7 cellular contexts compared by ENCODE assay signal in genomic region chr17:50372222-50372621, GRCh38. TPM values are rescaled to one million over a fixed set of nuclear protein-coding genes. Genes with fewer than 3 reads are reported as not detected.
DNase-seq lines count a peak whose midpoint lies in the region; FAIRE-seq and TF ChIP-seq lines count a peak whose summit lies in the region.

No MANE protein-coding gene starts in this region.

- no peak for TF ChIP-seq POLR2A in adrenal gland (IDR thresholded peaks at IDR 0.05)

- peak overlapping the region; percentile 67 to 86 (median 77) for H3K4me3 ChIP-seq in adrenal gland
- peak overlapping the region; percentile 85 to 99 for H3K4me3 ChIP-seq in kidney (ENCODE audit: low read length in 2 of 2)

- H3K4me1 Mint-ChIP-seq in IgD-negative memory B cell, result peaks cover 13 to 22% (median 14%) of the 10 kb centered on the region in 3 donors

- H3K4me3 Mint-ChIP-seq in IgD-negative memory B cell, result peak overlapping the region; percentile 88 to 100 (median 99)

- H3K27ac ChIP-seq in adrenal gland, result peak overlapping the region in 3 of 5 donors; percentile 84 to 99 (median 94)
- H3K27ac ChIP-seq in kidney (ENCODE audit: low read depth in 2 of 2, low read length in 2 of 2), result peak overlapping the region; percentile 92 to 98
- H3K27ac ChIP-seq in substantia nigra (ENCODE audit: low read depth, low read length, poor library complexity, severe bottlenecking), result peak overlapping the region; percentile 97

- H3K36me3 ChIP-seq in adrenal gland (replicated peaks in 1 of 2) (peaks cover 0 to 36% of the 10 kb centered on the region in 2 donors), kidney (ENCODE audit: control insufficient read depth in 1 of 2, insufficient read depth in 2 of 2, low read length in 2 of 2) (peaks cover 27 to 32% of the 10 kb centered on the region in 2 donors)

- H3K9ac ChIP-seq in kidney (ENCODE audit: low read length in 2 of 2), result peak overlapping the region; percentile 77 to 98

- no peaks in the 10 kb centered on the region for H3K9me3 Mint-ChIP-seq in IgD-negative memory B cell

- no peaks in the 10 kb centered on the region for H3K27me3 Mint-ChIP-seq in IgD-negative memory B cell

- H3K9me3 ChIP-seq in adrenal gland (replicated peaks in 1 of 3) (no peaks in the 10 kb centered on the region), kidney (ENCODE audit: control insufficient read depth in 1 of 2, low read length in 2 of 2) (no peaks in the 10 kb centered on the region)

- WGBS in adrenal gland, 4 donors, result 25 to 32% (median 28%) methylated on average over 10 of the region's 10 CpGs

- TF ChIP-seq CTCF in adrenal gland (IDR thresholded peaks at IDR 0.05) (no peak), kidney (IDR thresholded peaks at IDR 0.05; ENCODE audit: borderline replicate concordance, extremely low read depth, insufficient read depth) (no peak)

- intact Hi-C loops in adrenal gland (cut with DNase I) (no loop called here), kidney (cut with DNase I) (no loop called here)

- no peak for DNase-seq in adrenal gland
- no peak for DNase-seq in kidney
- no peak for DNase-seq in substantia nigra (lab: John Stamatoyannopoulos, UW)
- DNase-seq in glomerular visceral epithelial cell (ENCODE audit: extremely low spot score), result no peak
- DNase-seq in urothelium cell line (ENCODE audit: low spot score), result no peak
- no peak for DNase-seq in SHP77 treated with DMSO at 0.1 percent for 48 hours (lab: John Stamatoyannopoulos, UW)

- H3K4me1 ChIP-seq in adrenal gland (replicated peaks in 1 of 2), result peaks cover 6 to 17% of the 10 kb centered on the region in 2 donors
- H3K4me1 ChIP-seq in kidney (ENCODE audit: control insufficient read depth in 1 of 2, insufficient read depth in 1 of 2, low read depth in 1 of 2, low read length in 2 of 2), result peaks cover 4 to 6% of the 10 kb centered on the region in 2 donors

- FAIRE-seq in kidney (lab: Jason Lieb, UNC), result no peak
- FAIRE-seq in urothelium cell line (lab: Jason Lieb, UNC), result no peak

- no peaks in the 10 kb centered on the region for H3K27me3 ChIP-seq in adrenal gland

- peaks cover 4% of the 10 kb centered on the region for H3K36me3 Mint-ChIP-seq in IgD-negative memory B cell

- H3K27ac Mint-ChIP-seq in IgD-negative memory B cell, result peak overlapping the region; percentile 82 to 100 (median 99)

RNA-seq across cellular contexts. Expression of gene MRPL27, which starts 0.8 kb away (rescaled TPM):
- 62.5 TPM for polyA plus RNA-seq in IgD-negative memory B cell
- total RNA-seq in adrenal gland, result 100 to 1,000 TPM in 2 of 8 donors, 10 to 100 TPM in 6; 75.0 to 130 (median 89.3) TPM
- polyA plus RNA-seq in adrenal gland, result 100 to 1,000 TPM in 2 of 3 donors, 10 to 100 TPM in 1; 96.4 to 287 (median 159) TPM
- total RNA-seq in kidney, result 54.0 TPM
- 227 TPM for polyA plus RNA-seq in kidney (ENCODE audit: insufficient read depth, low read depth, low replicate concordance)

RNA-seq across cellular contexts. Expression of gene EME1, which starts 0.8 kb away (rescaled TPM):
- polyA plus RNA-seq in IgD-negative memory B cell (not detected), adrenal gland (1 to 10 TPM in 1 of 3 donors, under 1 TPM in 2; 0.48 to 1.5 (median 0.84) TPM), kidney (ENCODE audit: insufficient read depth, low read depth, low replicate concordance) (not detected)
- total RNA-seq in adrenal gland (1 to 10 TPM in 2 of 8 donors, under 1 TPM in 6; 0.18 to 1.2 (median 0.50) TPM), kidney (1.0 TPM)

RNA-seq across cellular contexts. Expression of gene LRRC59, which starts 25.1 kb away (rescaled TPM):
- polyA plus RNA-seq in IgD-negative memory B cell, result 22.6 TPM
- total RNA-seq in adrenal gland, result 100 to 1,000 TPM in 6 of 8 donors, 10 to 100 TPM in 2; 88.6 to 337 (median 110) TPM
- 100 to 1,000 TPM in 1 of 3 donors, 10 to 100 TPM in 2; 38.0 to 305 (median 49.3) TPM for polyA plus RNA-seq in adrenal gland
- total RNA-seq in kidney, result 61.7 TPM
- polyA plus RNA-seq in kidney (ENCODE audit: insufficient read depth, low read depth, low replicate concordance), result 37.0 TPM

RNA-seq across cellular contexts. Expression of gene XYLT2, which starts 26.3 kb away (rescaled TPM):
- 13.9 TPM for polyA plus RNA-seq in IgD-negative memory B cell
- 10 to 100 TPM; 14.7 to 40.3 (median 33.5) TPM for total RNA-seq in adrenal gland
- polyA plus RNA-seq in adrenal gland, result 10 to 100 TPM in 2 of 3 donors, 1 to 10 TPM in 1; 4.6 to 29.8 (median 16.2) TPM
- total RNA-seq in kidney, result 30.0 TPM
- polyA plus RNA-seq in kidney (ENCODE audit: insufficient read depth, low read depth, low replicate concordance), result 21.2 TPM

RNA-seq across cellular contexts. Expression of gene ACSF2, which starts 53.8 kb away (rescaled TPM):
- polyA plus RNA-seq in IgD-negative memory B cell (28.6 TPM), adrenal gland (100 to 1,000 TPM in 2 of 3 donors, 10 to 100 TPM in 1; 92.5 to 306 (median 253) TPM), kidney (ENCODE audit: insufficient read depth, low read depth, low replicate concordance) (404 TPM)
- total RNA-seq in adrenal gland (100 to 1,000 TPM in 7 of 8 donors, 10 to 100 TPM in 1; 92.1 to 434 (median 196) TPM), kidney (44.4 TPM)
